In the genomic region with DNA sequence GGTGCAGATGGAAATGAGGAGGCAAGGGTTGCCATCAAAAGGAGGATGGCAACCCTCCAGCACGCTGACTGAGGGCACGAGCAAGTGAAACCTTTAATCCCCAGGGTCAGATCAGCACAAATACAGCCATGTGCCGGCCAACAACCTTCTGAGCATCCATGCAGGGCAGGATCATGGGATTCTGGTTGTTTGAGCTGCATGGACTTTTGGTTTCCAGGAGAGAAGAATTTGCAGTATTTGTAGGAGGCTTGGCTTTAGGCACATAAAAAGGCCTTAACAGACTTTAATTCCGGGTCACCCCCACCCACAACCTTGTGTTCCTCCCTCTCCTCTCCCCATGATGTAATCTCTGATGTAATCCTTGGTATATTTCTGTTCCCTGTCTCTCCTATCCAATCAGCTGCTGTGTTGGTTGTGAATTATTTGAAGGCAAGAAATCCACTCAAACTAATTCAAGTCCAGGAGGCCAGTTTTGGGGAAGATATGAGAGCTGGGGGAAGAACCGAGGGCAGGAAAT, we compare ENCODE assay signal across 16 cellular contexts.
DNase-seq lines count a peak whose midpoint lies in the region; ATAC-seq and TF ChIP-seq lines count a peak whose summit lies in the region.
"Had no signal": no experiment of that assay in that cellular context is flagged by ENCODE, and none has a peak within 500 bp of the region (broad histone marks: within the 10 kb centered on the region; RNA-seq: fewer than 3 reads in every experiment).

No MANE protein-coding gene starts in this region.

- H3K27ac Mint-ChIP-seq in dendritic cell treated with granulocyte-macrophage colony-stimulating factor and Interleukin-4, amounts not matched to agents 40 ng/mL and 50 ng/mL, for 4 days = peak overlapping the region; percentile 66
- H3K27ac Mint-ChIP-seq: activated naive CD8-positive, alpha-beta T cell treated with anti-CD3 and anti-CD28 coated beads, Interleukin-2, amount 10 ng/mL, durations not matched to agents 7 days and 5 days; CD4-positive, alpha-beta T cell had no signal

- in situ Hi-C loops in GM13977 (cut with MboI; ENCODE audit: low pct_unique_long_range_greater_than_20kb, low sequenced_read_pairs, unreplicated experiment) = no loop called here

- no peak overlapping the region for H3K4me3 Mint-ChIP-seq in dendritic cell treated with granulocyte-macrophage colony-stimulating factor and Interleukin-4, amounts not matched to agents 40 ng/mL and 50 ng/mL, for 4 days
- H3K4me3 Mint-ChIP-seq: activated naive CD8-positive, alpha-beta T cell treated with anti-CD3 and anti-CD28 coated beads, Interleukin-2, amount 10 ng/mL, durations not matched to agents 7 days and 5 days; activated T-cell treated with anti-CD3 and anti-CD28 coated beads, Interleukin-2, amount 50 U/mL, for 72 hours; CD4-positive, alpha-beta T cell had no signal

- peaks cover 9 to 11% of the 10 kb centered on the region in 2 experiments for H3K4me1 ChIP-seq in neutrophil (ENCODE audit: control insufficient read depth in 1 of 2, insufficient read depth in 1 of 2, low read depth in 1 of 2, low read length in 1 of 2)
- H3K4me1 ChIP-seq: parathyroid adenoma had no signal

- H3K4me3 ChIP-seq in neutrophil (ENCODE audit: low read depth in 1 of 2, low read length in 1 of 2) = no peak overlapping the region
- H3K4me3 ChIP-seq: MG63 had no signal

- intact Hi-C loops in dendritic cell treated with granulocyte-macrophage colony-stimulating factor and Interleukin-4, amounts not matched to agents 40 ng/mL and 50 ng/mL, for 4 days (cut with micrococcal nuclease) = no loop called here

- H3K9me3 ChIP-seq in neutrophil = no peaks in the 10 kb centered on the region
- H3K9me3 ChIP-seq: MG63 had no signal

- H3K27ac ChIP-seq in neutrophil = peak overlapping the region; percentile 12
- no peak overlapping the region for H3K27ac ChIP-seq in caudate nucleus (ENCODE audit: low read depth, low read length)
- H3K27ac ChIP-seq: parathyroid adenoma had no signal

- H3K36me3 ChIP-seq in neutrophil = no peaks in the 10 kb centered on the region
- H3K36me3 ChIP-seq: MG63 had no signal

- peaks cover 3% of the 10 kb centered on the region for H3K27me3 Mint-ChIP-seq in dendritic cell treated with granulocyte-macrophage colony-stimulating factor and Interleukin-4, amounts not matched to agents 40 ng/mL and 50 ng/mL, for 4 days
- H3K27me3 Mint-ChIP-seq: activated naive CD8-positive, alpha-beta T cell treated with anti-CD3 and anti-CD28 coated beads, Interleukin-2, amount 10 ng/mL, durations not matched to agents 7 days and 5 days; CD4-positive, alpha-beta T cell had no signal

- H3K9me3 Mint-ChIP-seq in dendritic cell treated with granulocyte-macrophage colony-stimulating factor and Interleukin-4, amounts not matched to agents 40 ng/mL and 50 ng/mL, for 4 days = no peaks in the 10 kb centered on the region
- H3K9me3 Mint-ChIP-seq: activated naive CD8-positive, alpha-beta T cell treated with anti-CD3 and anti-CD28 coated beads, Interleukin-2, amount 10 ng/mL, durations not matched to agents 7 days and 5 days; activated T-cell treated with anti-CD3 and anti-CD28 coated beads, Interleukin-2, amount 50 U/mL, for 72 hours; CD4-positive, alpha-beta T cell had no signal

- H3K27me3 ChIP-seq in neutrophil = no peaks in the 10 kb centered on the region
- H3K27me3 ChIP-seq: MG63 had no signal

- H3K36me3 Mint-ChIP-seq in dendritic cell treated with granulocyte-macrophage colony-stimulating factor and Interleukin-4, amounts not matched to agents 40 ng/mL and 50 ng/mL, for 4 days (ENCODE audit: low read depth) = no peaks in the 10 kb centered on the region
- H3K36me3 Mint-ChIP-seq: activated naive CD8-positive, alpha-beta T cell treated with anti-CD3 and anti-CD28 coated beads, Interleukin-2, amount 10 ng/mL, durations not matched to agents 7 days and 5 days had no signal

- TF ChIP-seq CTCF in GM13977 (IDR thresholded peaks at IDR 0.05; ENCODE audit: extremely low read depth, insufficient read depth, missing control alignments) = no peak
- TF ChIP-seq CTCF in neutrophil (IDR thresholded peaks at IDR 0.05) = no peak

- DNase-seq in GM13977 (ENCODE audit: low spot score) = peak; percentile 25
- peak; percentile 66 for DNase-seq in NOMO-1 treated with dmso at 0.1 percent for 144 hours (lab: John Stamatoyannopoulos, UW; ENCODE audit: unreplicated experiment)
- DNase-seq in caudate nucleus (lab: John Stamatoyannopoulos, UW) = no peak
- no peak for DNase-seq in D341Med (ENCODE audit: low spot score)
- no peak for DNase-seq in NCI-H748 treated with DMSO at 0.1 percent for 48 hours (lab: John Stamatoyannopoulos, UW)
- DNase-seq: activated CD4-positive, alpha-beta T cell treated with anti-CD3 and anti-CD28 coated beads, Interleukin-2, amount 50 U/mL, for 48 hours; activated naive CD8-positive, alpha-beta T cell treated with anti-CD3 and anti-CD28 coated beads, Interleukin-2, amount 10 ng/mL, durations not matched to agents 7 days and 5 days; activated T-cell treated with anti-CD3 and anti-CD28 coated beads, Interleukin-2, amount 50 U/mL, for 72 hours; CD4-positive, alpha-beta T cell; glutamatergic neuron; kidney; MG63 had no signal

- ATAC-seq in GM18909 (IDR thresholded peaks at IDR 0.05; ENCODE audit: poor library complexity, unreplicated experiment) = no peak
- ATAC-seq: activated T-cell treated with anti-CD3 and anti-CD28 coated beads, Interleukin-2, amount 50 U/mL, for 72 hours had no signal

- peaks cover 51% of the 10 kb centered on the region for H3K4me1 Mint-ChIP-seq in dendritic cell treated with granulocyte-macrophage colony-stimulating factor and Interleukin-4, amounts not matched to agents 40 ng/mL and 50 ng/mL, for 4 days (ENCODE audit: low read depth)

Comparison
In these comparisons a context has a peak if more than half of its experiments do, and no peak if none do; other contexts are left out.
1. DNase-seq: peak in GM13977 (single experiment) and NOMO-1 treated with dmso at 0.1 percent for 144 hours (single experiment); none in caudate nucleus (0 of 61), D341Med (single experiment) and NCI-H748 treated with DMSO at 0.1 percent for 48 hours (single experiment).